Comparison of ENCODE assay signal across 11 cellular contexts in genomic region chr19:2695288-2695866, GRCh38. TPM values are rescaled to one million over a fixed set of nuclear protein-coding genes. Genes with fewer than 3 reads are reported as not detected.
DNase-seq lines count a peak whose midpoint lies in the region; TF ChIP-seq lines count a peak whose summit lies in the region.
"Had no signal": no experiment of that assay in that cellular context is flagged by ENCODE, and none has a peak within 500 bp of the region (broad histone marks: within the 10 kb centered on the region; RNA-seq: fewer than 3 reads in every experiment).

No MANE protein-coding gene starts in this region.

- H3K36me3 ChIP-seq in cardiac muscle cell (no peaks in the 10 kb centered on the region), osteoblast (ENCODE audit: insufficient read depth, low read length) (no peaks in the 10 kb centered on the region), MG63 (no peaks in the 10 kb centered on the region)

- H3K27me3 ChIP-seq in cardiac muscle cell, result peaks cover 7% of the 10 kb centered on the region
- no peaks in the 10 kb centered on the region for H3K27me3 ChIP-seq in osteoblast (ENCODE audit: insufficient read depth, low read length)
- no peaks in the 10 kb centered on the region for H3K27me3 ChIP-seq in MG63

- DNase-seq in COLO829 (ENCODE audit: low spot score), result peak; percentile 78
- peak; percentile 68 for DNase-seq in UCSD-AML1 (lab: John Stamatoyannopoulos, UW; ENCODE audit: unreplicated experiment)
- DNase-seq in cardiac muscle cell (ENCODE audit: low read depth in 1 of 2, low spot score in 1 of 2), result peak; percentile 12 to 26
- peak; percentile 48 for DNase-seq in osteoblast (ENCODE audit: insufficient read length, low spot score, missing footprints)
- no peak for DNase-seq in SHP77 (lab: John Stamatoyannopoulos, UW)
- no peak for DNase-seq in HPDE6-E6E7 (ENCODE audit: extremely low spot score)
- DNase-seq in NCI-H1417 (lab: John Stamatoyannopoulos, UW), result no peak
- no peak for DNase-seq in MG63
- DNase-seq: activated CD4-positive, alpha-beta T cell treated with anti-CD3 and anti-CD28 coated beads, Interleukin-2, amount 50 U/mL, for 4 hours; NCI-H146 had no signal

- no peaks in the 10 kb centered on the region for H3K79me2 ChIP-seq in osteoblast (ENCODE audit: insufficient read depth, low read length)

- H4K20me1 ChIP-seq in osteoblast (ENCODE audit: insufficient read depth, low read length), result no peaks in the 10 kb centered on the region

- peaks cover 21% of the 10 kb centered on the region for H3K4me1 ChIP-seq in cardiac muscle cell (ENCODE audit: low read depth)
- H3K4me1 ChIP-seq in osteoblast (ENCODE audit: insufficient read depth, low read length), result no peaks in the 10 kb centered on the region

- no peak overlapping the region for H2AFZ ChIP-seq in osteoblast (ENCODE audit: low read length)

- H3K4me3 ChIP-seq in cardiac muscle cell (no peak overlapping the region), osteoblast (ENCODE audit: insufficient read depth, low read length) (no peak overlapping the region), MG63 (no peak overlapping the region)

- H3K4me2 ChIP-seq in osteoblast (ENCODE audit: insufficient read depth, low read length), result no peak overlapping the region

- H3K9me3 ChIP-seq in cardiac muscle cell (ENCODE audit: low read depth) (no peaks in the 10 kb centered on the region), osteoblast (ENCODE audit: low read depth, low read length) (no peaks in the 10 kb centered on the region), MG63 (no peaks in the 10 kb centered on the region)

- TF ChIP-seq CTCF in cardiac muscle cell (IDR thresholded peaks at IDR 0.05; ENCODE audit: low read depth, low read length) (no peak), osteoblast (IDR thresholded peaks at IDR 0.05; ENCODE audit: extremely low read depth, low read depth, low read length) (no peak)

- H3K27ac ChIP-seq in cardiac muscle cell (peak overlapping the region; percentile 72), osteoblast (ENCODE audit: low read depth, low read length) (no peak overlapping the region)

RNA-seq across cellular contexts. Expression of gene GNG7, which starts 7.1 kb away (rescaled TPM):
- total RNA-seq in cardiac muscle cell, result 14.3 and 20.4 TPM in 2 replicates
- polyA plus RNA-seq in cardiac muscle cell, result 24.8 and 34.4 TPM in 2 replicates
- 0.29 and 0.72 TPM in 2 replicates for total RNA-seq in osteoblast
- 0.20 TPM in 1 of 2 replicates, not detected in the other for total RNA-seq in MG63 (2014; rRNA removed; shearing (Covaris generic); ENCODE audit: low replicate concordance)

RNA-seq across cellular contexts. Expression of gene DIRAS1, which starts 25.8 kb away (rescaled TPM):
- 3.0 and 4.2 TPM in 2 replicates for total RNA-seq in cardiac muscle cell
- polyA plus RNA-seq in cardiac muscle cell, result 3.1 and 3.3 TPM in 2 replicates
- 12.4 and 14.8 TPM in 2 replicates for total RNA-seq in osteoblast
- 8.9 and 11.6 TPM in 2 replicates for total RNA-seq in MG63 (2014; rRNA removed; shearing (Covaris generic); ENCODE audit: low replicate concordance)
- total RNA-seq: natural killer cell treated with Interleukin-12 subunit alpha and Interleukin-12 subunit beta and Interleukin-15 and Interleukin-18, amount 100 ng/mL, for 72 hours had no signal

RNA-seq across cellular contexts. Expression of gene SLC39A3, which starts 44.4 kb away (rescaled TPM):
- total RNA-seq in cardiac muscle cell (29.4 and 33.5 TPM in 2 replicates), osteoblast (33.0 and 33.7 TPM in 2 replicates)
- 36.6 and 46.0 TPM in 2 replicates for polyA plus RNA-seq in cardiac muscle cell
- 36.4 and 42.7 TPM in 2 replicates for total RNA-seq in MG63 (2014; rRNA removed; shearing (Covaris generic); ENCODE audit: low replicate concordance)

Comparison
In these comparisons a context has a peak if more than half of its experiments do, and no peak if none do; other contexts are left out.
1. DNase-seq: peak in COLO829 (single experiment), UCSD-AML1 (single experiment), cardiac muscle cell (2 of 2) and osteoblast (single experiment); none in SHP77 (0 of 2), HPDE6-E6E7 (single experiment), NCI-H1417 (0 of 3) and MG63 (single experiment).